In the genomic region with DNA sequence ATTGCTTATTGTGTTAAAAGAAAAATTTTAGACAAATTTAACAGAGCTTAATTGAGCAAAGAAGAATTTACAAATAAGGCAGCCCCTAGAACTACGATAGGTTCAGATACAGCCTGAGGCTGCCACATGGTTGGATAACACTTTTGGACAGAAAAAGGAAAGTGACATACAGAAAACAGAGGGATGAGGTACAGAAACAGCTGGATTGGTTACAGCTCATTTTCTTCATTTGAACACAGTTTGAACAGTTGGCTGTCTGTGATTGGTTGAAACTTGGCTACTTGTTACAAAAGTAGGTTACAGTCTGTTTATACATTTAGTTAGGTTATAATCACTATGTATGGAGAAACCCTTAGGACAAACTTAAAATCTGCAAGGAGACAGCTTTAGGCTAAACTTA, we compare ENCODE assay signal across 24 cellular contexts.
"Had no signal": no experiment of that assay in that cellular context is flagged by ENCODE, and none has a peak within 500 bp of the region (broad histone marks: within the 10 kb centered on the region; RNA-seq: fewer than 3 reads in every experiment).

No MANE protein-coding gene starts in this region.

- FAIRE-seq: colon, frontal cortex, keratinocyte had no signal

- H3K9me3 ChIP-seq: lower lobe of right lung, prostate gland, right atrium auricular region, sigmoid colon, spleen, thoracic aorta, transverse colon, upper lobe of right lung, uterus had no signal

- H3K4me3 ChIP-seq: dorsolateral prefrontal cortex, lower lobe of right lung, prostate gland, right atrium auricular region, sigmoid colon, skin epidermis, spleen, thoracic aorta, transverse colon, upper lobe of right lung, uterus had no signal

- H3K27ac ChIP-seq: dorsolateral prefrontal cortex, lower lobe of right lung, prostate gland, right atrium auricular region, sigmoid colon, skin epidermis, thoracic aorta, transverse colon, upper lobe of right lung, uterus had no signal

- H3K4me3 Mint-ChIP-seq: naive thymus-derived CD8-positive, alpha-beta T cell; nephron progenitor cell; stimulated activated memory B cell treated with anti-CD40 and anti-IgM and Interleukin-4, amounts not matched to agents 10 μg/mL and 1 μg/mL and 100 μg/mL, for 72 hours had no signal

- DNase-seq: dorsolateral prefrontal cortex; effector CD4-positive, alpha-beta T cell; hypothalamus; left ventricle myocardium superior; lower lobe of right lung; naive thymus-derived CD8-positive, alpha-beta T cell; nephron progenitor cell; nucleus accumbens; sigmoid colon; spleen; stimulated activated CD4-positive, alpha-beta T cell treated with anti-CD3 and anti-CD28 coated beads, Interleukin-4, amount 100 ng/mL, for 4 hours; stimulated activated naive CD8-positive, alpha-beta T cell treated with anti-CD3 and anti-CD28 coated beads, Interleukin-15, Interleukin-2, amounts not matched to agents 100 U/mL and 50 U/mL, for 24 hours; substantia nigra; transverse colon; upper lobe of right lung; uterus had no signal

- H3K9me3 Mint-ChIP-seq: naive thymus-derived CD8-positive, alpha-beta T cell; nephron progenitor cell had no signal

- H3K36me3 Mint-ChIP-seq: stimulated activated memory B cell treated with anti-CD40 and anti-IgM and Interleukin-4, amounts not matched to agents 10 μg/mL and 1 μg/mL and 100 μg/mL, for 72 hours had no signal

- H3K27ac Mint-ChIP-seq: nephron progenitor cell; stimulated activated memory B cell treated with anti-CD40 and anti-IgM and Interleukin-4, amounts not matched to agents 10 μg/mL and 1 μg/mL and 100 μg/mL, for 72 hours had no signal

- H3K36me3 ChIP-seq: prostate gland, right atrium auricular region, thoracic aorta, transverse colon, upper lobe of right lung, uterus had no signal

- H3K27me3 ChIP-seq: dorsolateral prefrontal cortex, right atrium auricular region, sigmoid colon, spleen, transverse colon, upper lobe of right lung, uterus had no signal

- H3K27me3 Mint-ChIP-seq: naive thymus-derived CD8-positive, alpha-beta T cell; stimulated activated memory B cell treated with anti-CD40 and anti-IgM and Interleukin-4, amounts not matched to agents 10 μg/mL and 1 μg/mL and 100 μg/mL, for 72 hours had no signal

- H3K4me1 ChIP-seq: lower lobe of right lung, prostate gland, upper lobe of right lung, uterus had no signal
